In the genomic region with DNA sequence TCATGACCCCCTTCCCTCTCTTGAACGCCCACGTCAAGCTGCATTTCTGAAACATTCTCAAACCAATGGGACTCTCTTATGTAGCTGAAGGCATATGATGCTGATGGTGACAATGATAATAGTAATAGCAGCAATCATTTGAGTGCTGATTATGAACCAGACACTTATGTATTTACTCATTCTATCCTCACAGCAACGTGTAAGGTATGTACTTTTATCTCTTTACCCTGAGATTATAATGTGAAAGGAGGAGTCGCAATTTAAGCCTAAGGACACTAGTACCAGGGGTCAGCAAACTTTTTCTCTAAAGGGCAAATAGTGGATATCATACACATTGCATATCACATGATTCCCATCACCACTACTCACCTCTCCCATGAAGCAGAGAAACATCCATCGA, we compare ENCODE assay signal across 3 cellular contexts.
"Had no signal": no experiment of that assay in that cellular context is flagged by ENCODE, and none has a peak within 500 bp of the region (broad histone marks: within the 10 kb centered on the region; RNA-seq: fewer than 3 reads in every experiment).

No MANE protein-coding gene starts in this region.

- H3K4me3 ChIP-seq: GM12878 had no signal

- DNase-seq: GDM1, GF-D8 had no signal
